Comparison of ENCODE assay signal across 18 cellular contexts in genomic region chr2:119196301-119197124, GRCh38. TPM values are rescaled to one million over a fixed set of nuclear protein-coding genes. Genes with fewer than 3 reads are reported as not detected.
DNase-seq lines count a peak whose midpoint lies in the region; ATAC-seq and TF ChIP-seq lines count a peak whose summit lies in the region.
"Had no signal": no experiment of that assay in that cellular context is flagged by ENCODE, and none has a peak within 500 bp of the region (broad histone marks: within the 10 kb centered on the region; RNA-seq: fewer than 3 reads in every experiment).

No MANE protein-coding gene starts in this region.

- H3K4me1 ChIP-seq in HEK293 (ENCODE audit: control insufficient read depth, insufficient read depth, low read length) = no peaks in the 10 kb centered on the region
- H3K4me1 ChIP-seq: ascending aorta had no signal

- H3K27ac ChIP-seq in HEK293 (ENCODE audit: extremely low read depth, low read depth, low read length) = no peak overlapping the region
- H3K27ac ChIP-seq: ascending aorta, stomach had no signal

- H3K4me3 ChIP-seq in HEK293 (ENCODE audit: low read depth, low read length) (no peak overlapping the region), fibroblast of the aortic adventitia (ENCODE audit: low read depth, low read length) (no peak overlapping the region)
- H3K4me3 ChIP-seq: ascending aorta, stomach had no signal

- ATAC-seq in GM21576 (IDR thresholded peaks at IDR 0.05; ENCODE audit: unreplicated experiment) = no peak
- ATAC-seq: T-cell had no signal

- no peaks in the 10 kb centered on the region for H3K9me3 ChIP-seq in HEK293 (ENCODE audit: control insufficient read depth, insufficient read depth, low read depth, low read length)
- H3K9me3 ChIP-seq: ascending aorta, stomach had no signal

- CTCF ChIA-PET in HEK293 (lab: Yijun Ruan, JAX) = interaction anchor here (0.6 to 0.7 kb wide), 3 partner anchors 23 to 48 kb away, joined by 3 to 4 read pairs (median 4); no protein-coding TSS in a partner anchor

- no peak for TF ChIP-seq CTCF in HEK293 (tag by site-specific recombination; IDR thresholded peaks at IDR 0.05)
- no peak for TF ChIP-seq CTCF in fibroblast of the aortic adventitia (IDR thresholded peaks at IDR 0.05; ENCODE audit: insufficient read depth, low read length)

- POLR2A ChIA-PET in HEK293 (lab: Yijun Ruan, JAX) = no interaction called here

- H3K36me3 ChIP-seq in HEK293 (ENCODE audit: control insufficient read depth in 2 of 2, insufficient read depth in 1 of 2, low read length in 2 of 2) = no peaks in the 10 kb centered on the region
- H3K36me3 ChIP-seq: ascending aorta, stomach had no signal

- DNase-seq in T1000 (lab: John Stamatoyannopoulos, UW) = peak; percentile 31
- DNase-seq in fibroblast of the aortic adventitia (ENCODE audit: low read depth) = peak; percentile 57
- DNase-seq in pulmonary artery endothelial cell (ENCODE audit: low read depth, low spot score) = peak; percentile 45
- DNase-seq in H4 (ENCODE audit: low spot score) = no peak
- DNase-seq in NCI-H1092 treated with DMSO at 0.1 percent for 48 hours (lab: John Stamatoyannopoulos, UW) = no peak
- DNase-seq: activated CD8-positive, alpha-beta memory T cell treated with anti-CD3 and anti-CD28 coated beads for 24 hours; activated effector memory CD4-positive, alpha-beta T cell treated with Interleukin-2 at 50 U/mL for 16 hours; CD4-positive, alpha-beta memory T cell; NCI-H2081; nucleus accumbens; RPMI8226; small intestine; stomach; T-cell had no signal

TF ChIP-seq in HEK293, 187 proteins besides CTCF, POLR2A, EP300 and RAD21:
- TF ChIP-seq ZNF19 (tag by site-specific recombination; IDR thresholded peaks at IDR 0.05; ENCODE audit: low read depth) (no peak), ZNF658 (tag by site-specific recombination; IDR thresholded peaks at IDR 0.05) (no peak), ZSCAN5A (tag by site-specific recombination; IDR thresholded peaks at IDR 0.05) (no peak), SCRT2 (tag by site-specific recombination; IDR thresholded peaks at IDR 0.05) (peak; percentile 1; the same call in 1 of the 2 replicates), TCF7L2 (IDR thresholded peaks at IDR 0.05; ENCODE audit: borderline replicate concordance, low read depth, low read length) (no peak)

RNA-seq across cellular contexts. Expression of gene STEAP3, which starts 27.1 kb away (rescaled TPM):
- 7.0 and 50.9 TPM in 2 replicates for total RNA-seq in fibroblast of the aortic adventitia (ENCODE audit: low replicate concordance)
- 12.2 and 23.7 TPM in 2 replicates for total RNA-seq in pulmonary artery endothelial cell
- 14.0 and 17.7 TPM in 2 replicates for total RNA-seq in H4 (2014; rRNA removed; shearing (Covaris generic))

RNA-seq across cellular contexts. Expression of gene C1QL2, which starts 38.0 kb away (rescaled TPM):
- total RNA-seq in fibroblast of the aortic adventitia (ENCODE audit: low replicate concordance) = not detected in 2 replicates
- not detected in 2 replicates for total RNA-seq in pulmonary artery endothelial cell
- not detected in 2 replicates for total RNA-seq in H4 (2014; rRNA removed; shearing (Covaris generic))
- total RNA-seq: CD4-positive, alpha-beta memory T cell; fibroblast of lung; stomach; T-cell had no signal

Comparison
In these comparisons a context has a peak if more than half of its experiments do, and no peak if none do; other contexts are left out.
1. DNase-seq: peak in T1000 (single experiment), fibroblast of the aortic adventitia (single experiment) and pulmonary artery endothelial cell (single experiment); none in H4 (single experiment) and NCI-H1092 treated with DMSO at 0.1 percent for 48 hours (single experiment).